ENCODE assay signal across 19 cellular contexts in the genomic region with DNA sequence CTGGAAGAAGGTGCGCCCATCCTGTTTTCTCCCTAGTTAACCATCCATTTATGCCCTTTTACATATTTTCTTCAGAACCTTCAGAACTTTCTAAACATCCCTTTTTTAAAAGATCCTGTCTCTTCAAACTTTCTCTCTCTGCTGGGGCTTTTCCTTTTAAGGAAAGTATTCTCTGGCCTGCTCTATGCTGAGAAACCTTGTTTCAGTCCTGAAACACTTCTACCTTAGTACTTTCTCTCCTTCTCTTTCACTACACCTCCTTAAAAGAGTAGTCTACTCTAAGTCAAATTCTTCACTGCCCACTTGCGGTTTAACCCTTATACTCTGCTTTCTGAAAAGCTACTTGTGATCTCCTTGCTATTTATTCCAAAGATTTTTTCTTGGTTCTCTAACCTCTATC.
DNase-seq lines count a peak whose midpoint lies in the region; ATAC-seq and TF ChIP-seq lines count a peak whose summit lies in the region.
"Had no signal": no experiment of that assay in that cellular context is flagged by ENCODE, and none has a peak within 500 bp of the region (broad histone marks: within the 10 kb centered on the region; RNA-seq: fewer than 3 reads in every experiment).

No MANE protein-coding gene starts in this region.

- no peak for DNase-seq in cardiac muscle cell (ENCODE audit: low read depth in 1 of 2, low spot score in 1 of 2)
- DNase-seq in right atrium auricular region (ENCODE audit: low spot score) = no peak
- no peak for DNase-seq in chondrocyte (ENCODE audit: low spot score)
- no peak for DNase-seq in NCI-H146 treated with DMSO at 0.1 percent for 48 hours (lab: John Stamatoyannopoulos, UW; ENCODE audit: unreplicated experiment)
- DNase-seq: DMS153, GDM1, H7, KBM-7, NCI-H1105, NCI-H1694 treated with DMSO at 0.1 percent for 48 hours, NCI-H748 treated with DMSO at 0.1 percent for 48 hours, OCI-M1, SHP77 treated with DMSO at 0.1 percent for 48 hours, SK-N-SH had no signal

- H3K27ac ChIP-seq in cardiac muscle cell = peak overlapping the region; percentile 5
- H3K27ac ChIP-seq in right atrium auricular region = no peak overlapping the region
- H3K27ac ChIP-seq in HUES64 (ENCODE audit: low read depth, low read length) = 0 out of 2 replicates have a peak overlapping the region, but pooled peaks have one; percentile 20

- 92% methylated on average over 2 of the region's 2 CpGs for whole genome bisulfite sequencing in HUES64

- H3K27ac Mint-ChIP-seq in chondrocyte (ENCODE audit: unreplicated experiment) = peak overlapping the region; percentile 53
- H3K27ac Mint-ChIP-seq: B cell had no signal

- no peak overlapping the region for H3K4me3 Mint-ChIP-seq in chondrocyte (ENCODE audit: unreplicated experiment)
- H3K4me3 Mint-ChIP-seq: B cell had no signal

- H3K36me3 Mint-ChIP-seq in chondrocyte (ENCODE audit: low read depth) = peaks cover 4% of the 10 kb centered on the region

- no peak for ATAC-seq in HG03175 (IDR thresholded peaks at IDR 0.05; ENCODE audit: unreplicated experiment)
- ATAC-seq in HG02885 (IDR thresholded peaks at IDR 0.05; ENCODE audit: poor library complexity, unreplicated experiment) = no peak
- ATAC-seq in GM18907 (IDR thresholded peaks at IDR 0.05; ENCODE audit: unreplicated experiment) = no peak

- H3K9me3 ChIP-seq in cardiac muscle cell (ENCODE audit: low read depth) (no peaks in the 10 kb centered on the region), right atrium auricular region (no peaks in the 10 kb centered on the region), HUES64 (ENCODE audit: insufficient read depth, low read depth, low read length) (no peaks in the 10 kb centered on the region)
- H3K9me3 ChIP-seq: SK-N-SH had no signal

- no peaks in the 10 kb centered on the region for H3K9me3 Mint-ChIP-seq in chondrocyte (ENCODE audit: low read depth)

- H3K27me3 ChIP-seq in cardiac muscle cell (no peaks in the 10 kb centered on the region), right atrium auricular region (no peaks in the 10 kb centered on the region), HUES64 (ENCODE audit: insufficient read depth, low read length) (no peaks in the 10 kb centered on the region)

- no peak overlapping the region for H3K4me3 ChIP-seq in cardiac muscle cell
- H3K4me3 ChIP-seq in right atrium auricular region = no peak overlapping the region
- H3K4me3 ChIP-seq in HUES64 (ENCODE audit: low read length) = no peak overlapping the region

- H3K4me1 Mint-ChIP-seq in chondrocyte (ENCODE audit: low read depth) = peaks cover 30% of the 10 kb centered on the region
- H3K4me1 Mint-ChIP-seq: B cell had no signal

- H3K4me1 ChIP-seq in cardiac muscle cell (ENCODE audit: low read depth) (peaks cover 5% of the 10 kb centered on the region), right atrium auricular region (peaks cover 0 to 14% of the 10 kb centered on the region in 2 donors), HUES64 (ENCODE audit: insufficient read depth, low read length) (peaks cover 36% of the 10 kb centered on the region)

- no peak for TF ChIP-seq CTCF in cardiac muscle cell (IDR thresholded peaks at IDR 0.05; ENCODE audit: low read depth, low read length)
- no peak for TF ChIP-seq CTCF in right atrium auricular region (IDR thresholded peaks at IDR 0.05)
- no peak for TF ChIP-seq CTCF in chondrocyte (IDR thresholded peaks at IDR 0.05)

- H3K36me3 ChIP-seq in cardiac muscle cell (no peaks in the 10 kb centered on the region), right atrium auricular region (peaks cover 11% of the 10 kb centered on the region), HUES64 (ENCODE audit: insufficient read depth, low read length) (peaks cover 7% of the 10 kb centered on the region; the same call in 1 of the 2 replicates)

- H3K27me3 Mint-ChIP-seq in chondrocyte (ENCODE audit: low read depth) = no peaks in the 10 kb centered on the region
- H3K27me3 Mint-ChIP-seq: B cell had no signal

- no peak overlapping the region for H3K9ac ChIP-seq in HUES64 (ENCODE audit: low read depth, low read length)
- H3K9ac ChIP-seq: SK-N-SH had no signal

Comparison
In these comparisons a context has a peak if more than half of its experiments do, and no peak if none do; other contexts are left out.
1. H3K27ac ChIP-seq: peak in cardiac muscle cell (single experiment) and HUES64 (single experiment); none in right atrium auricular region (0 of 2).